In the genomic region with DNA sequence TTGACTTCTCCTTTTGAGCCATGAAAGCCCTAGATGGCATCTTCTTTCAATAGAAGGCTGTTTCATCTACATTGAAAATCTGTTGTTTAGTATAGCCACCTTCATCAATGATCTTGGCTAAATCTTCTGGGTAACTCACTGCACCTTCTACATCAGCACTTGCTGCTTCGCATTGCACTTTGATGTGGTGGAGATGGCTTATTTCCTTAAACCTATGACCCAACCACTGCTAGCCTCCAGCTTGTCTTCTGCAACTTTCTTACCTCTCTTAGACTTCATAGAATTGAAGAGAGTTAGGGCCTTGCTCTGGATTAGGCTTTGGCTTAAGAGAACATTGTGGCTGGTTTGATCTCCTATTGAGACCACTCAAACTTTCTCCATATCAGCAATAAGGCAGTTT, we compare ENCODE assay signal across 32 cellular contexts.
DNase-seq lines count a peak whose midpoint lies in the region; ATAC-seq and TF ChIP-seq lines count a peak whose summit lies in the region.
"Had no signal": no experiment of that assay in that cellular context is flagged by ENCODE, and none has a peak within 500 bp of the region (broad histone marks: within the 10 kb centered on the region; RNA-seq: fewer than 3 reads in every experiment).

No MANE protein-coding gene starts in this region.

- H3K79me1 ChIP-seq in neuronal stem cell (ENCODE audit: low read depth, low read length) = no peaks in the 10 kb centered on the region

- H3K23ac ChIP-seq in neuronal stem cell (ENCODE audit: low read depth, low read length, poor library complexity) = no peak overlapping the region

- H3K27ac Mint-ChIP-seq in activated CD4-positive, alpha-beta T cell treated with anti-CD3 and anti-CD28 coated beads, Interleukin-2, amount 10 ng/mL, durations not matched to agents 7 days and 5 days = peak overlapping the region; percentile 16
- H3K27ac Mint-ChIP-seq in CD4-positive, alpha-beta T cell = no peak overlapping the region
- peak overlapping the region; percentile 83 to 94 (median 90) for H3K27ac Mint-ChIP-seq in immature natural killer cell
- H3K27ac Mint-ChIP-seq: GM23338, IgD-negative memory B cell had no signal

- H3K18ac ChIP-seq in neuronal stem cell (ENCODE audit: low read length) = no peak overlapping the region

- no peak overlapping the region for H4K8ac ChIP-seq in neuronal stem cell (ENCODE audit: low read depth, low read length)

- no peak overlapping the region for H2AFZ ChIP-seq in neuronal stem cell (ENCODE audit: low read length)
- H2AFZ ChIP-seq: GM23338, hepatocyte had no signal

- H3K4me1 ChIP-seq in neuronal stem cell (ENCODE audit: control insufficient read depth in 2 of 2, insufficient read depth in 1 of 2, low read depth in 1 of 2, low read length in 2 of 2) = peaks cover 0 to 4% of the 10 kb centered on the region in 2 donors
- no peaks in the 10 kb centered on the region for H3K4me1 ChIP-seq in aorta (ENCODE audit: control insufficient read depth in 1 of 2, insufficient read depth in 2 of 2, low read length in 2 of 2)
- H3K4me1 ChIP-seq: pancreas, upper lobe of right lung had no signal

- H3K36me3 ChIP-seq in neuronal stem cell (replicated peaks in 1 of 2; ENCODE audit: control insufficient read depth in 2 of 2, insufficient read depth in 2 of 2, low read length in 2 of 2) (no peaks in the 10 kb centered on the region), aorta (ENCODE audit: control insufficient read depth in 1 of 2, insufficient read depth in 2 of 2, low read length in 1 of 2) (no peaks in the 10 kb centered on the region)
- H3K36me3 ChIP-seq: colonic mucosa, pancreas, upper lobe of right lung, WERI-Rb-1 had no signal

- no peak overlapping the region for H4K91ac ChIP-seq in neuronal stem cell (ENCODE audit: low read depth, low read length, poor library complexity)

- no CpG with 5 or more reads among the region's 1 CpG for WGBS in neuronal stem cell (ENCODE audit: extremely low coverage in 2 of 2, insufficient read length in 2 of 2, insufficient replicate concordance in 1 of 2), 2 donors
- 94 to 100% methylated on average over 1 of the region's 1 CpG for WGBS in aorta, 2 donors

- no peak overlapping the region for H3K4me3 ChIP-seq in neuronal stem cell (ENCODE audit: low read length in 2 of 2)
- no peak overlapping the region for H3K4me3 ChIP-seq in aorta (ENCODE audit: low read length in 2 of 2)
- H3K4me3 ChIP-seq: colonic mucosa, GM23338, hepatocyte, pancreas, upper lobe of right lung had no signal

- CTCF ChIA-PET in activated CD4-positive, alpha-beta T cell treated with anti-CD3 and anti-CD28 coated beads, Interleukin-2, amount 10 ng/mL, durations not matched to agents 7 days and 5 days (lab: Charles Lee) = interaction anchor here (0.6 kb wide), 1 partner anchor 16 kb away, joined by 3 read pairs; no protein-coding TSS in a partner anchor
- CTCF ChIA-PET in CD4-positive, alpha-beta T cell (lab: Charles Lee) = no interaction called here

- peaks cover 80% of the 10 kb centered on the region for H3K36me3 Mint-ChIP-seq in activated CD4-positive, alpha-beta T cell treated with anti-CD3 and anti-CD28 coated beads, Interleukin-2, amount 10 ng/mL, durations not matched to agents 7 days and 5 days (ENCODE audit: low read depth)
- peaks cover 88% of the 10 kb centered on the region for H3K36me3 Mint-ChIP-seq in CD4-positive, alpha-beta T cell (ENCODE audit: low read depth)
- peaks cover 30 to 37% (median 35%) of the 10 kb centered on the region in 3 donors for H3K36me3 Mint-ChIP-seq in immature natural killer cell

- no peak overlapping the region for H3K9ac ChIP-seq in neuronal stem cell (ENCODE audit: low read depth, low read length, poor library complexity)

- no peak overlapping the region for H3K4me3 Mint-ChIP-seq in activated CD4-positive, alpha-beta T cell treated with anti-CD3 and anti-CD28 coated beads, Interleukin-2, amount 10 ng/mL, durations not matched to agents 7 days and 5 days
- H3K4me3 Mint-ChIP-seq in CD4-positive, alpha-beta T cell = no peak overlapping the region
- H3K4me3 Mint-ChIP-seq in immature natural killer cell = peak overlapping the region; percentile 32 to 72 (median 59)
- H3K4me3 Mint-ChIP-seq: GM23338, IgD-negative memory B cell, neural crest cell had no signal

- intact Hi-C loops in CD4-positive, alpha-beta T cell (cut with DNase I, micrococcal nuclease) = no loop called here
- intact Hi-C loops in aorta (cut with DNase I) = no loop called here

- no peak overlapping the region for H2BK15ac ChIP-seq in neuronal stem cell (ENCODE audit: low read length)

- no peaks in the 10 kb centered on the region for H3K9me3 ChIP-seq in CD4-positive, alpha-beta T cell (ENCODE audit: control insufficient read depth, low read length)
- H3K9me3 ChIP-seq in neuronal stem cell (replicated peaks in 1 of 2; ENCODE audit: control insufficient read depth in 2 of 2, insufficient read depth in 1 of 2, low read depth in 1 of 2, low read length in 2 of 2) = no peaks in the 10 kb centered on the region
- no peaks in the 10 kb centered on the region for H3K9me3 ChIP-seq in aorta (ENCODE audit: control insufficient read depth, low read length)
- H3K9me3 ChIP-seq: colonic mucosa, pancreas, upper lobe of right lung had no signal

- H3K27me3 ChIP-seq in CD4-positive, alpha-beta T cell (ENCODE audit: control insufficient read depth, insufficient read depth, low read length) = no peaks in the 10 kb centered on the region
- no peaks in the 10 kb centered on the region for H3K27me3 ChIP-seq in neuronal stem cell (ENCODE audit: control insufficient read depth in 3 of 3, insufficient read depth in 3 of 3, low read depth in 1 of 3, low read length in 3 of 3)
- H3K27me3 ChIP-seq in aorta (ENCODE audit: control insufficient read depth in 1 of 2, insufficient read depth in 2 of 2, low read length in 1 of 2) = no peaks in the 10 kb centered on the region
- H3K27me3 ChIP-seq: colonic mucosa, hepatocyte, pancreas, upper lobe of right lung had no signal

- H3K4ac ChIP-seq in neuronal stem cell (ENCODE audit: low read length) = no peak overlapping the region

- H2BK12ac ChIP-seq in neuronal stem cell (ENCODE audit: low read length) = no peak overlapping the region

- peaks cover 9% of the 10 kb centered on the region for H3K9me3 Mint-ChIP-seq in activated CD4-positive, alpha-beta T cell treated with anti-CD3 and anti-CD28 coated beads, Interleukin-2, amount 10 ng/mL, durations not matched to agents 7 days and 5 days
- no peaks in the 10 kb centered on the region for H3K9me3 Mint-ChIP-seq in CD4-positive, alpha-beta T cell
- no peaks in the 10 kb centered on the region for H3K9me3 Mint-ChIP-seq in immature natural killer cell
- H3K9me3 Mint-ChIP-seq: GM23338, IgD-negative memory B cell, neural crest cell had no signal

- DNase-seq in activated CD4-positive, alpha-beta T cell treated with anti-CD3 and anti-CD28 coated beads, Interleukin-2, amount 10 ng/mL, durations not matched to agents 7 days and 5 days = peak; percentile 64
- no peak for DNase-seq in activated CD4-positive, alpha-beta T cell treated with anti-CD3 and anti-CD28 coated beads, Interleukin-2, amount 50 U/mL, for 1 hour
- DNase-seq in CD4-positive, alpha-beta T cell = no peak
- DNase-seq in T-helper 22 cell (ENCODE audit: low read depth) (peak; percentile 2), immature natural killer cell (peak; percentile 40 to 63 (median 50)), neuronal stem cell (ENCODE audit: low spot score) (no peak), aorta (no peak)
- DNase-seq: 8988T; activated CD4-positive, alpha-beta T cell treated with anti-CD3 and anti-CD28 coated beads for 4 hours; activated CD8-positive, alpha-beta memory T cell treated with anti-CD3 and anti-CD28 coated beads, Interleukin-2, amount 50 U/mL, for 4 hours; activated effector memory CD4-positive, alpha-beta T cell treated with Interleukin-2 at 50 U/mL for 16 hours; anterior cingulate cortex; C1 segment of cervical spinal cord; colonic mucosa; DMS79 treated with DMSO at 0.1 percent for 48 hours; effector CD4-positive, alpha-beta T cell; GF-D8; left colon; NCI-H146; NCI-H2107; NCI-H345; pancreas; retina; SHP77; upper lobe of right lung; WERI-Rb-1 had no signal

- no peak for TF ChIP-seq CTCF in CD4-positive, alpha-beta T cell (IDR thresholded peaks at IDR 0.05)

- no peak overlapping the region for H2AK5ac ChIP-seq in neuronal stem cell (ENCODE audit: low read depth, low read length)

- POLR2A ChIA-PET in activated CD4-positive, alpha-beta T cell treated with anti-CD3 and anti-CD28 coated beads, Interleukin-2, amount 10 ng/mL, durations not matched to agents 7 days and 5 days (lab: Charles Lee) = no interaction called here
- POLR2A ChIA-PET in CD4-positive, alpha-beta T cell (lab: Charles Lee) = no interaction called here

- peak; percentile 46 for ATAC-seq in CD4-positive, alpha-beta T cell (ENCODE audit: poor library complexity)
- ATAC-seq in GM18519 (IDR thresholded peaks at IDR 0.05; ENCODE audit: low FRiP score, unreplicated experiment) = no peak
- no peak for ATAC-seq in aorta (ENCODE audit: low FRiP score)
- ATAC-seq: GM23338, left colon, Panc1, pancreas, upper lobe of right lung had no signal

- no peak overlapping the region for H3K14ac ChIP-seq in neuronal stem cell (ENCODE audit: low read length)

- H3K4me1 Mint-ChIP-seq in activated CD4-positive, alpha-beta T cell treated with anti-CD3 and anti-CD28 coated beads, Interleukin-2, amount 10 ng/mL, durations not matched to agents 7 days and 5 days = peaks cover 53% of the 10 kb centered on the region
- peaks cover 60% of the 10 kb centered on the region for H3K4me1 Mint-ChIP-seq in CD4-positive, alpha-beta T cell (ENCODE audit: low read depth)
- H3K4me1 Mint-ChIP-seq in immature natural killer cell = peaks cover 67 to 71% of the 10 kb centered on the region in 2 donors

- no peak overlapping the region for H3K4me2 ChIP-seq in neuronal stem cell (ENCODE audit: insufficient read depth, low read length, poor library complexity, severe bottlenecking)
- H3K4me2 ChIP-seq: GM23338, hepatocyte had no signal

- H3K27me3 Mint-ChIP-seq in activated CD4-positive, alpha-beta T cell treated with anti-CD3 and anti-CD28 coated beads, Interleukin-2, amount 10 ng/mL, durations not matched to agents 7 days and 5 days = no peaks in the 10 kb centered on the region
- H3K27me3 Mint-ChIP-seq in CD4-positive, alpha-beta T cell = no peaks in the 10 kb centered on the region
- H3K27me3 Mint-ChIP-seq in immature natural killer cell (ENCODE audit: low read depth in 3 of 3) = peaks cover 5 to 18% (median 13%) of the 10 kb centered on the region in 3 donors
- H3K27me3 Mint-ChIP-seq: IgD-negative memory B cell had no signal

- H3K27ac ChIP-seq in CD4-positive, alpha-beta T cell (ENCODE audit: low read depth, low read length) = no peak overlapping the region
- H3K27ac ChIP-seq in neuronal stem cell (replicated peaks; ENCODE audit: low read length) = no peak overlapping the region
- H3K27ac ChIP-seq in aorta (ENCODE audit: low read depth in 1 of 2, low read length in 2 of 2) = no peak overlapping the region
- H3K27ac ChIP-seq: colonic mucosa, hepatocyte, pancreas, upper lobe of right lung, WERI-Rb-1 had no signal

- no peak overlapping the region for H2BK5ac ChIP-seq in neuronal stem cell (ENCODE audit: low read length)

- H2BK120ac ChIP-seq in neuronal stem cell (ENCODE audit: low read depth, low read length) = no peak overlapping the region

Comparison
In these comparisons a context has a peak if more than half of its experiments do, and no peak if none do; other contexts are left out.
1. DNase-seq: peak in activated CD4-positive, alpha-beta T cell treated with anti-CD3 and anti-CD28 coated beads, Interleukin-2, amount 10 ng/mL, durations not matched to agents 7 days and 5 days (single experiment), T-helper 22 cell (single experiment) and immature natural killer cell (3 of 3); none in activated CD4-positive, alpha-beta T cell treated with anti-CD3 and anti-CD28 coated beads, Interleukin-2, amount 50 U/mL, for 1 hour (single experiment), CD4-positive, alpha-beta T cell (0 of 10), neuronal stem cell (single experiment) and aorta (0 of 2).
2. H3K4me3 Mint-ChIP-seq: peak in immature natural killer cell (5 of 5); none in activated CD4-positive, alpha-beta T cell treated with anti-CD3 and anti-CD28 coated beads, Interleukin-2, amount 10 ng/mL, durations not matched to agents 7 days and 5 days (single experiment) and CD4-positive, alpha-beta T cell (single experiment).